Comparison of ENCODE assay signal across 21 cellular contexts in genomic region chr3:172380632-172381031, GRCh38.
"Had no signal": no experiment of that assay in that cellular context is flagged by ENCODE, and none has a peak within 500 bp of the region (broad histone marks: within the 10 kb centered on the region; RNA-seq: fewer than 3 reads in every experiment).

No MANE protein-coding gene starts in this region.

- ATAC-seq: K562 had no signal

- H3K27ac ChIP-seq: KMS-11, SJSA1, SK-N-MC had no signal

- H3K9ac ChIP-seq: KMS-11 had no signal

- H3K4me1 Mint-ChIP-seq: IgD-negative memory B cell had no signal

- H3K4me3 ChIP-seq: K562, SJSA1, SK-N-MC had no signal

- H3K27me3 Mint-ChIP-seq: IgD-negative memory B cell had no signal

- H3K4me1 ChIP-seq: SJSA1 had no signal

- H3K4me2 ChIP-seq: KMS-11 had no signal

- DNase-seq: Kasumi-1, MM.1S, NCI-H1092 treated with DMSO at 0.1 percent for 48 hours, NCI-H1694, NCI-H187 treated with DMSO at 0.1 percent for 48 hours, NCI-H2029 treated with DMSO at 0.1 percent for 48 hours, NCI-H2171, NCI-H226, NCI-H446, NCI-H510A, NCI-H524 treated with DMSO at 0.1 percent for 48 hours, NCI-H69, NCI-H774, Right ventricle myocardium superior, RPMI8226, SIG-M5 had no signal

- H3K27me3 ChIP-seq: SJSA1 had no signal
